8 cellular contexts compared by ENCODE assay signal in genomic region chr1:160291248-160292220, GRCh38. TPM values are rescaled to one million over a fixed set of nuclear protein-coding genes. Genes with fewer than 3 reads are reported as not detected.
A peak's percentile ranks its signal among the peaks of the same experiment; 100 is the strongest.
DNase-seq lines count a peak whose midpoint lies in the region; ATAC-seq and TF ChIP-seq lines count a peak whose summit lies in the region.

No MANE protein-coding gene starts in this region.

- H3K9me3 ChIP-seq in OCI-LY7 (ENCODE audit: low read length) = no peaks in the 10 kb centered on the region
- H3K9me3 ChIP-seq in naive thymus-derived CD4-positive, alpha-beta T cell (ENCODE audit: control insufficient read depth in 2 of 3, low read length in 3 of 3) = no peaks in the 10 kb centered on the region

- H3K9me2 ChIP-seq in OCI-LY7 (ENCODE audit: insufficient read depth, low read length) = no peaks in the 10 kb centered on the region

- DNase-seq in AG08395 (ENCODE audit: low spot score) (peak; percentile 68), OCI-LY7 (ENCODE audit: low spot score) (peak; percentile 75), activated T-cell treated with anti-CD3 and anti-CD28 coated beads for 4 hours (peak; percentile 52)
- DNase-seq in naive thymus-derived CD4-positive, alpha-beta T cell = peak; percentile 24 to 82 (median 74)
- DNase-seq in stimulated activated naive B cell treated with anti-CD40 and anti-IgM and Interleukin-4, amounts not matched to agents 10 μg/mL and 1 μg/mL and 100 μg/mL, for 72 hours = peak; percentile 55

- H3K36me3 Mint-ChIP-seq in naive thymus-derived CD4-positive, alpha-beta T cell = peaks cover 18 to 57% (median 28%) of the 10 kb centered on the region in 5 donors
- H3K36me3 Mint-ChIP-seq in stimulated activated naive B cell treated with anti-CD40 and anti-IgM and Interleukin-4, amounts not matched to agents 10 μg/mL and 1 μg/mL and 100 μg/mL, for 72 hours = peaks cover 34 to 57% of the 10 kb centered on the region in 2 donors

- peaks cover 82% of the 10 kb centered on the region for H3K36me3 ChIP-seq in OCI-LY7 (ENCODE audit: insufficient read depth, low read length)
- peaks cover 31 to 73% (median 41%) of the 10 kb centered on the region in 3 experiments for H3K36me3 ChIP-seq in naive thymus-derived CD4-positive, alpha-beta T cell (ENCODE audit: control insufficient read depth in 2 of 3, insufficient read depth in 3 of 3, low read length in 3 of 3)

- POLR2A ChIA-PET in OCI-LY7 (lab: Charles Lee) = interaction anchor here (0.8 to 2.2 kb wide), 6 partner anchors 14 to 99 kb away, joined by 3 to 9 read pairs (median 5); partner anchors contain the start of gene DCAF8
- POLR2A ChIA-PET in naive thymus-derived CD4-positive, alpha-beta T cell (lab: Charles Lee) = interaction anchor here (0.8 to 4.1 kb wide), 12 partner anchors 8 to 315 kb away, joined by 3 to 33 read pairs (median 4); partner anchors contain the start of genes DCAF8 and IGSF8

- intact Hi-C loops in OCI-LY7 (cut with micrococcal nuclease; ENCODE audit: unreplicated experiment) = loop anchor here (1.0 kb wide), 3 partner anchors 85 to 190 kb away; no protein-coding TSS in a partner anchor
- intact Hi-C loops in naive thymus-derived CD4-positive, alpha-beta T cell (cut with micrococcal nuclease) = loop anchor here (1.0 to 2.0 kb wide), 8 partner anchors 30 to 316 kb away; no protein-coding TSS in a partner anchor

- H3K27me3 ChIP-seq in naive thymus-derived CD4-positive, alpha-beta T cell (ENCODE audit: control insufficient read depth in 2 of 2, insufficient read depth in 2 of 2, low read length in 2 of 2) = no peaks in the 10 kb centered on the region

- H3K4me1 ChIP-seq in OCI-LY7 (ENCODE audit: insufficient read depth, low read length, poor library complexity, severe bottlenecking) = no peaks in the 10 kb centered on the region
- H3K4me1 ChIP-seq in naive thymus-derived CD4-positive, alpha-beta T cell (ENCODE audit: control insufficient read depth in 2 of 2, insufficient read depth in 2 of 2, low read length in 2 of 2) = peaks cover 0 to 3% of the 10 kb centered on the region in 2 donors

- H3K4me3 ChIP-seq in OCI-LY7 (ENCODE audit: low read depth, low read length, poor library complexity, severe bottlenecking) = no peak overlapping the region
- H3K4me3 ChIP-seq in naive thymus-derived CD4-positive, alpha-beta T cell (ENCODE audit: low read length) = no peak overlapping the region

- no peaks in the 10 kb centered on the region for H3K27me3 Mint-ChIP-seq in naive thymus-derived CD4-positive, alpha-beta T cell
- no peaks in the 10 kb centered on the region for H3K27me3 Mint-ChIP-seq in stimulated activated naive B cell treated with anti-CD40 and anti-IgM and Interleukin-4, amounts not matched to agents 10 μg/mL and 1 μg/mL and 100 μg/mL, for 72 hours

- no peaks in the 10 kb centered on the region for H4K20me1 ChIP-seq in OCI-LY7 (ENCODE audit: insufficient read depth, low read length)

- H3K79me2 ChIP-seq in OCI-LY7 (ENCODE audit: insufficient read depth, low read depth, low read length) = no peaks in the 10 kb centered on the region

- no peak overlapping the region for H3K27ac ChIP-seq in OCI-LY7 (ENCODE audit: low read depth, low read length, poor library complexity, severe bottlenecking)
- H3K27ac ChIP-seq in naive thymus-derived CD4-positive, alpha-beta T cell (ENCODE audit: low read depth, low read length) = no peak overlapping the region

- no peak overlapping the region for H3K4me2 ChIP-seq in OCI-LY7 (ENCODE audit: low read length)

- ATAC-seq in GM18868 (IDR thresholded peaks at IDR 0.05; ENCODE audit: unreplicated experiment) = peak; percentile 76
- peak; percentile 81 for ATAC-seq in esophagus mucosa
- ATAC-seq in naive thymus-derived CD4-positive, alpha-beta T cell = peak; percentile 98
- peak; percentile 95 to 97 for ATAC-seq in stimulated activated naive B cell treated with anti-CD40 and anti-IgM and Interleukin-4, amounts not matched to agents 10 μg/mL and 1 μg/mL and 100 μg/mL, for 72 hours (replicated peaks)

- CTCF ChIA-PET in OCI-LY7 (lab: Charles Lee; ENCODE audit: unreplicated experiment) = interaction anchor here (0.6 to 1.9 kb wide), 11 partner anchors 14 to 190 kb away, joined by 3 to 8 read pairs (median 4); no protein-coding TSS in a partner anchor
- CTCF ChIA-PET in naive thymus-derived CD4-positive, alpha-beta T cell (lab: Charles Lee) = interaction anchor here (0.5 to 3.1 kb wide), 44 partner anchors 10 to 1135 kb away, joined by 3 to 47 read pairs (median 4); partner anchors contain the start of genes CASQ1, DCAF8 and IGSF8

- TF ChIP-seq EP300 in Ishikawa (IDR thresholded peaks at IDR 0.05; ENCODE audit: borderline replicate concordance) = no peak

- peaks cover 2 to 7% (median 6%) of the 10 kb centered on the region in 7 donors for H3K4me1 Mint-ChIP-seq in naive thymus-derived CD4-positive, alpha-beta T cell
- H3K4me1 Mint-ChIP-seq in stimulated activated naive B cell treated with anti-CD40 and anti-IgM and Interleukin-4, amounts not matched to agents 10 μg/mL and 1 μg/mL and 100 μg/mL, for 72 hours = peaks cover 3 to 12% of the 10 kb centered on the region in 2 donors

- no peak overlapping the region for H2AFZ ChIP-seq in OCI-LY7 (ENCODE audit: low read length)

- peak; percentile 92 for TF ChIP-seq CTCF in OCI-LY7 (conservative IDR thresholded peaks at IDR 0.05; ENCODE audit: low read length)

- no peaks in the 10 kb centered on the region for H3K9me3 Mint-ChIP-seq in naive thymus-derived CD4-positive, alpha-beta T cell
- H3K9me3 Mint-ChIP-seq in stimulated activated naive B cell treated with anti-CD40 and anti-IgM and Interleukin-4, amounts not matched to agents 10 μg/mL and 1 μg/mL and 100 μg/mL, for 72 hours = no peaks in the 10 kb centered on the region

- peak; percentile 68 for TF ChIP-seq RAD21 in Ishikawa (IDR thresholded peaks at IDR 0.05; ENCODE audit: low read depth)

- no peak overlapping the region for H3K4me3 Mint-ChIP-seq in naive thymus-derived CD4-positive, alpha-beta T cell
- no peak overlapping the region for H3K4me3 Mint-ChIP-seq in stimulated activated naive B cell treated with anti-CD40 and anti-IgM and Interleukin-4, amounts not matched to agents 10 μg/mL and 1 μg/mL and 100 μg/mL, for 72 hours

- peak overlapping the region; percentile 0 to 88 (median 40) for H3K27ac Mint-ChIP-seq in naive thymus-derived CD4-positive, alpha-beta T cell
- H3K27ac Mint-ChIP-seq in stimulated activated naive B cell treated with anti-CD40 and anti-IgM and Interleukin-4, amounts not matched to agents 10 μg/mL and 1 μg/mL and 100 μg/mL, for 72 hours = peak overlapping the region; percentile 33

- no TSS peak for BruUV-seq in OCI-LY7 (replicated peaks; lab: Mats Ljungman, UMichigan)

TF ChIP-seq in Ishikawa, 13 proteins besides CTCF, POLR2A, EP300 and RAD21 (continues in another document):
- TF ChIP-seq, protein P1, sequence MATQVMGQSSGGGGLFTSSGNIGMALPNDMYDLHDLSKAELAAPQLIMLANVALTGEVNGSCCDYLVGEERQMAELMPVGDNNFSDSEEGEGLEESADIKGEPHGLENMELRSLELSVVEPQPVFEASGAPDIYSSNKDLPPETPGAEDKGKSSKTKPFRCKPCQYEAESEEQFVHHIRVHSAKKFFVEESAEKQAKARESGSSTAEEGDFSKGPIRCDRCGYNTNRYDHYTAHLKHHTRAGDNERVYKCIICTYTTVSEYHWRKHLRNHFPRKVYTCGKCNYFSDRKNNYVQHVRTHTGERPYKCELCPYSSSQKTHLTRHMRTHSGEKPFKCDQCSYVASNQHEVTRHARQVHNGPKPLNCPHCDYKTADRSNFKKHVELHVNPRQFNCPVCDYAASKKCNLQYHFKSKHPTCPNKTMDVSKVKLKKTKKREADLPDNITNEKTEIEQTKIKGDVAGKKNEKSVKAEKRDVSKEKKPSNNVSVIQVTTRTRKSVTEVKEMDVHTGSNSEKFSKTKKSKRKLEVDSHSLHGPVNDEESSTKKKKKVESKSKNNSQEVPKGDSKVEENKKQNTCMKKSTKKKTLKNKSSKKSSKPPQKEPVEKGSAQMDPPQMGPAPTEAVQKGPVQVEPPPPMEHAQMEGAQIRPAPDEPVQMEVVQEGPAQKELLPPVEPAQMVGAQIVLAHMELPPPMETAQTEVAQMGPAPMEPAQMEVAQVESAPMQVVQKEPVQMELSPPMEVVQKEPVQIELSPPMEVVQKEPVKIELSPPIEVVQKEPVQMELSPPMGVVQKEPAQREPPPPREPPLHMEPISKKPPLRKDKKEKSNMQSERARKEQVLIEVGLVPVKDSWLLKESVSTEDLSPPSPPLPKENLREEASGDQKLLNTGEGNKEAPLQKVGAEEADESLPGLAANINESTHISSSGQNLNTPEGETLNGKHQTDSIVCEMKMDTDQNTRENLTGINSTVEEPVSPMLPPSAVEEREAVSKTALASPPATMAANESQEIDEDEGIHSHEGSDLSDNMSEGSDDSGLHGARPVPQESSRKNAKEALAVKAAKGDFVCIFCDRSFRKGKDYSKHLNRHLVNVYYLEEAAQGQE (IDR thresholded peaks at IDR 0.05; ENCODE audit: low read depth) = no peak
- no peak for TF ChIP-seq CREB1 (IDR thresholded peaks at IDR 0.05; ENCODE audit: low read depth)
- no peak for TF ChIP-seq TCF12 (IDR thresholded peaks at IDR 0.05; ENCODE audit: low read depth)
- TF ChIP-seq MAX (IDR thresholded peaks at IDR 0.05) = peak; percentile 49; the same call in 1 of the 2 replicates
- TF ChIP-seq ZBTB7A (IDR thresholded peaks at IDR 0.05; ENCODE audit: low read depth) = no peak
- no peak for TF ChIP-seq EGR1 (IDR thresholded peaks at IDR 0.05)

RNA-seq across cellular contexts. Expression of gene PEX19, which starts 6.6 kb away (rescaled TPM):
- total RNA-seq in OCI-LY7 (2014; rRNA removed; shearing (Covaris generic)) = 32.6 and 34.7 TPM in 2 replicates
- total RNA-seq in OCI-LY7 (2022) (47.3 and 53.9 TPM in 2 replicates), esophagus mucosa (38.8 TPM)
- total RNA-seq in naive thymus-derived CD4-positive, alpha-beta T cell = 10 to 100 TPM; 37.9 to 66.1 (median 49.2) TPM
- 10 to 100 TPM; 55.6 to 56.4 TPM for polyA plus RNA-seq in naive thymus-derived CD4-positive, alpha-beta T cell

RNA-seq across cellular contexts. Expression of gene DCAF8, which starts 29.2 kb away (rescaled TPM):
- 102 and 118 TPM in 2 replicates for total RNA-seq in OCI-LY7 (2014; rRNA removed; shearing (Covaris generic))
- 139 and 141 TPM in 2 replicates for total RNA-seq in OCI-LY7 (2022)
- 46.8 TPM for total RNA-seq in esophagus mucosa
- total RNA-seq in naive thymus-derived CD4-positive, alpha-beta T cell = 100 to 1,000 TPM; 115 to 226 (median 176) TPM
- 10 to 100 TPM; 45.6 to 49.8 TPM for polyA plus RNA-seq in naive thymus-derived CD4-positive, alpha-beta T cell

RNA-seq across cellular contexts. Expression of gene COPA, which starts 51.5 kb away (rescaled TPM):
- total RNA-seq in OCI-LY7 (2014; rRNA removed; shearing (Covaris generic)) = 74.2 and 93.0 TPM in 2 replicates
- total RNA-seq in OCI-LY7 (2022) (138 and 147 TPM in 2 replicates), esophagus mucosa (93.9 TPM)
- 100 to 1,000 TPM; 104 to 151 (median 118) TPM for total RNA-seq in naive thymus-derived CD4-positive, alpha-beta T cell
- 100 to 1,000 TPM; 101 to 156 TPM for polyA plus RNA-seq in naive thymus-derived CD4-positive, alpha-beta T cell

RNA-seq across cellular contexts. Expression of gene NCSTN, which starts 51.6 kb away (rescaled TPM):
- 32.0 and 44.8 TPM in 2 replicates for total RNA-seq in OCI-LY7 (2014; rRNA removed; shearing (Covaris generic))
- total RNA-seq in OCI-LY7 (2022) = 55.5 and 60.7 TPM in 2 replicates
- total RNA-seq in esophagus mucosa = 60.1 TPM
- total RNA-seq in naive thymus-derived CD4-positive, alpha-beta T cell = 10 to 100 TPM; 68.4 to 91.1 (median 73.5) TPM
- polyA plus RNA-seq in naive thymus-derived CD4-positive, alpha-beta T cell = 10 to 100 TPM; 69.2 to 85.3 TPM
